8 cellular contexts compared by ENCODE assay signal in the genomic region with DNA sequence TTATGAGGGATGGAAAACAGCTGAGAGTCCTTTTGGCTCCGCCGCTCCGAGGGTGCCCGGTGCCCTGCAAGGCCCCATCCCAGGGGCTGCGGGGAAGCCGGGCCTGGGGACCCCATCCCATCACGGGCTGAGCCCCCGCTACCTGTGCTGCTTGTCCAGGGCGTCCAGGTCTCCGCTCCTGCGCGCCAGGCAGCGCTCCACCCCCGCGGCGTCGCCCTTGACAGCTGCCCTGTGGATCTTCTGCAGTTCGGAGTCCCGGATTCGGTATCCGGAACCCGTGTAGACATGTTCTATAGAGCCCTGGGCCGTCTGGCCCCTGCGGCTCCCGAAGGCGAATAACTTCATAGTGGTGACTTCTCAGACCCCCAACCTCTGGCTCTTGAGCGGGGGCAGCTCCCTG.
DNase-seq lines count a peak whose midpoint lies in the region; ATAC-seq, FAIRE-seq and TF ChIP-seq lines count a peak whose summit lies in the region.
"Not testable (repeated sequence)": the region's sequence is repeated elsewhere in the genome, so short reads cannot be mapped to it uniquely, and the experiment has no call there.

No MANE protein-coding gene starts in this region.

- H4K20me1 ChIP-seq in GM23338 (replicated peaks; ENCODE audit: insufficient read depth), result not testable (repeated sequence)

- peaks cover 10% of the 10 kb centered on the region for H3K27me3 Mint-ChIP-seq in GM23338 (ENCODE audit: insufficient read depth, low read depth, poor library complexity)
- peaks cover 12% of the 10 kb centered on the region for H3K27me3 Mint-ChIP-seq in activated T-cell treated with anti-CD3 and anti-CD28 coated beads, Interleukin-2, amount 50 U/mL, for 24 hours
- not testable (repeated sequence) for H3K27me3 Mint-ChIP-seq in central memory CD8-positive, alpha-beta T cell

- H3K27ac Mint-ChIP-seq in GM23338, result peak overlapping the region; percentile 82; the same call in 1 of the 2 replicates
- H3K27ac Mint-ChIP-seq in activated T-cell treated with anti-CD3 and anti-CD28 coated beads, Interleukin-2, amount 50 U/mL, for 24 hours, result not testable (repeated sequence)
- peak overlapping the region; percentile 23 for H3K27ac Mint-ChIP-seq in central memory CD8-positive, alpha-beta T cell (ENCODE audit: low read depth)

- H3K4me3 ChIP-seq in GM23338, result peak overlapping the region; percentile 62
- H3K4me3 ChIP-seq in cardiac muscle cell, result peak overlapping the region; percentile 41
- H3K4me3 ChIP-seq in liver (ENCODE audit: low read depth in 1 of 3, low read length in 3 of 3), result peak overlapping the region in 2 of 3 donors; percentile 20 to 27
- peak overlapping the region; percentile 27 to 42 for H3K4me3 ChIP-seq in prostate gland

- not testable (repeated sequence) for ATAC-seq in GM23338; central memory CD8-positive, alpha-beta T cell (replicated peaks; ENCODE audit: extremely low read depth, poor library complexity, severe bottlenecking)

- TF ChIP-seq RAD21 in liver (IDR thresholded peaks at IDR 0.05), result not testable (repeated sequence)

- WGBS in liver, result 4% methylated on average over 27 of the region's 27 CpGs
- WGBS in prostate gland, result under 1% methylated on average over 26 of the region's 27 CpGs

- not testable (repeated sequence) for H3K36me3 ChIP-seq in GM23338 (ENCODE audit: insufficient read depth); cardiac muscle cell; liver (ENCODE audit: control insufficient read depth in 4 of 4, insufficient read depth in 3 of 4, low read depth in 1 of 4, low read length in 3 of 4); prostate gland

- not testable (repeated sequence) for H3K79me2 ChIP-seq in GM23338 (replicated peaks; ENCODE audit: insufficient read depth)

- H3K4me3 Mint-ChIP-seq in GM23338, result peak overlapping the region; percentile 89
- H3K4me3 Mint-ChIP-seq in activated T-cell treated with anti-CD3 and anti-CD28 coated beads, Interleukin-2, amount 50 U/mL, for 24 hours, result peak overlapping the region; percentile 68
- H3K4me3 Mint-ChIP-seq in central memory CD8-positive, alpha-beta T cell, result peak overlapping the region; percentile 76

- peak overlapping the region; percentile 52; the same call in 1 of the 2 replicates for H2AFZ ChIP-seq in GM23338

- not testable (repeated sequence) for H3F3A ChIP-seq in GM23338 (replicated peaks; ENCODE audit: low read depth)

- H3K9ac ChIP-seq in liver (ENCODE audit: low read depth in 1 of 2, low read length in 2 of 2), result not testable (repeated sequence)

- H3K27me3 ChIP-seq in GM23338 (ENCODE audit: insufficient read depth); cardiac muscle cell; liver (ENCODE audit: control insufficient read depth in 4 of 4, insufficient read depth in 4 of 4, low read length in 3 of 4); prostate gland (replicated peaks; ENCODE audit: insufficient read depth): not testable (repeated sequence)

- intact Hi-C loops in prostate gland (cut with DNase I), result not testable (repeated sequence)

- H3K9me3 ChIP-seq in cardiac muscle cell (ENCODE audit: low read depth); liver (ENCODE audit: control insufficient read depth in 4 of 4, low read length in 3 of 4); prostate gland: not testable (repeated sequence)

- H3K9me2 ChIP-seq in GM23338 (ENCODE audit: insufficient read depth), result not testable (repeated sequence)

- H3K36me3 Mint-ChIP-seq in GM23338 (ENCODE audit: low read depth); activated T-cell treated with anti-CD3 and anti-CD28 coated beads, Interleukin-2, amount 50 U/mL, for 24 hours (ENCODE audit: low read depth); central memory CD8-positive, alpha-beta T cell (ENCODE audit: insufficient read depth): not testable (repeated sequence)

- not testable (repeated sequence) for TF ChIP-seq POLR2A in prostate gland (IDR thresholded peaks at IDR 0.05)

- not testable (repeated sequence) for H3K4me1 ChIP-seq in GM23338 (ENCODE audit: insufficient read depth); cardiac muscle cell (ENCODE audit: low read depth); liver (ENCODE audit: control insufficient read depth in 4 of 4, insufficient read depth in 4 of 4, low read length in 3 of 4); prostate gland (replicated peaks)

- not testable (repeated sequence) for H3K4me1 Mint-ChIP-seq in GM23338; activated T-cell treated with anti-CD3 and anti-CD28 coated beads, Interleukin-2, amount 50 U/mL, for 24 hours (ENCODE audit: low read depth); central memory CD8-positive, alpha-beta T cell

- H3K9me3 Mint-ChIP-seq in GM23338; activated T-cell treated with anti-CD3 and anti-CD28 coated beads, Interleukin-2, amount 50 U/mL, for 24 hours; central memory CD8-positive, alpha-beta T cell: not testable (repeated sequence)

- not testable (repeated sequence) for TF ChIP-seq CTCF in GM23338 (conservative IDR thresholded peaks at IDR 0.05; ENCODE audit: low read depth in 2 of 2); cardiac muscle cell (IDR thresholded peaks at IDR 0.05; ENCODE audit: low read depth, low read length); liver (IDR thresholded peaks at IDR 0.05; ENCODE audit: low read depth, low read length, missing input control); prostate gland (IDR thresholded peaks at IDR 0.05)

- not testable (repeated sequence) for FAIRE-seq in urothelium cell line (lab: Jason Lieb, UNC)

- peak overlapping the region; percentile 83 for H3K4me2 ChIP-seq in GM23338

- not testable (repeated sequence) for DNase-seq in GM23338 (ENCODE audit: low spot score); activated T-cell treated with anti-CD3 and anti-CD28 coated beads, Interleukin-2, amount 50 U/mL, for 24 hours; central memory CD8-positive, alpha-beta T cell (ENCODE audit: low spot score in 2 of 2); cardiac muscle cell (ENCODE audit: low read depth in 1 of 2, low spot score in 1 of 2)
- DNase-seq in RKO (ENCODE audit: low spot score) (peak; percentile 1), prostate gland (ENCODE audit: low spot score) (peak; percentile 10), urothelium cell line (ENCODE audit: low spot score) (peak; percentile 5)

- not testable (repeated sequence) for H3K27ac ChIP-seq in GM23338 (ENCODE audit: low read depth); cardiac muscle cell; liver (ENCODE audit: low read depth in 1 of 2, low read length in 2 of 2)
- peak overlapping the region; percentile 49 to 60 for H3K27ac ChIP-seq in prostate gland
